Comparison of ENCODE assay signal across 14 cellular contexts in genomic region chr22:33789690-33790253, GRCh38.
DNase-seq lines count a peak whose midpoint lies in the region; ATAC-seq, FAIRE-seq and TF ChIP-seq lines count a peak whose summit lies in the region.
"Had no signal": no experiment of that assay in that cellular context is flagged by ENCODE, and none has a peak within 500 bp of the region (broad histone marks: within the 10 kb centered on the region; RNA-seq: fewer than 3 reads in every experiment).

No MANE protein-coding gene starts in this region.

- 77% methylated on average over 4 of the region's 4 CpGs for WGBS in liver
- WGBS in HepG2 (ENCODE audit: low lambda C conversion rate): 87% methylated on average over 4 of the region's 4 CpGs

- H3K4me3 Mint-ChIP-seq in stimulated activated naive B cell treated with anti-CD40 and anti-IgM and Interleukin-4, amounts not matched to agents 10 μg/mL and 1 μg/mL and 100 μg/mL, for 72 hours: peak overlapping the region in 1 of 2 donors; percentile 11
- H3K4me3 Mint-ChIP-seq: CD4-positive, alpha-beta T cell had no signal

- H3K4me1 Mint-ChIP-seq in stimulated activated naive B cell treated with anti-CD40 and anti-IgM and Interleukin-4, amounts not matched to agents 10 μg/mL and 1 μg/mL and 100 μg/mL, for 72 hours: peaks cover 30 to 43% of the 10 kb centered on the region in 2 donors

- H3K4me3 ChIP-seq in liver (ENCODE audit: low read depth in 1 of 3, low read length in 3 of 3): no peak overlapping the region
- no peak overlapping the region for H3K4me3 ChIP-seq in HepG2 (replicated peaks in 1 of 3; ENCODE audit: insufficient read depth in 1 of 3, low read depth in 2 of 3, low read length in 3 of 3)
- peak overlapping the region; percentile 3; the same call in 1 of the 2 replicates for H3K4me3 ChIP-seq in OCI-LY3 (ENCODE audit: low read length)
- H3K4me3 ChIP-seq: PC-9 had no signal

- DNase-seq in HepG2 (ENCODE audit: low spot score) (no peak), GM18507 (ENCODE audit: extremely low spot score, insufficient read length, low read depth) (no peak), posterior cingulate gyrus (no peak)
- peak; percentile 31 for DNase-seq in stimulated activated naive B cell treated with anti-CD40 and anti-IgM and Interleukin-4, amounts not matched to agents 10 μg/mL and 1 μg/mL and 100 μg/mL, for 72 hours
- no peak for DNase-seq in effector CD4-positive, alpha-beta T cell
- DNase-seq: Calu3; CD4-positive, alpha-beta T cell; NCI-H1092 treated with DMSO at 0.1 percent for 48 hours; NCI-H510A treated with DMSO at 0.1 percent for 48 hours; NCI-H82; PC-9 had no signal

- no peak for FAIRE-seq in HepG2 (lab: Jason Lieb, UNC)
- peak; percentile 72 for FAIRE-seq in GM18507 (lab: Jason Lieb, UNC)
- FAIRE-seq: H1 had no signal

- H3K27ac Mint-ChIP-seq in stimulated activated naive B cell treated with anti-CD40 and anti-IgM and Interleukin-4, amounts not matched to agents 10 μg/mL and 1 μg/mL and 100 μg/mL, for 72 hours: peak overlapping the region; percentile 72
- H3K27ac Mint-ChIP-seq: CD4-positive, alpha-beta T cell had no signal

- in situ Hi-C loops in HepG2 (cut with HindIII; ENCODE audit: extremely low pct_ligation_motif_present, low pct_unique_long_range_greater_than_20kb): no loop called here

- ATAC-seq in HepG2: no peak
- ATAC-seq in stimulated activated naive B cell treated with anti-CD40 and anti-IgM and Interleukin-4, amounts not matched to agents 10 μg/mL and 1 μg/mL and 100 μg/mL, for 72 hours (replicated peaks): peak; percentile 69 to 74

- peaks cover 0 to 3% (median 0%) of the 10 kb centered on the region in 4 donors for H3K4me1 ChIP-seq in liver (ENCODE audit: control insufficient read depth in 4 of 4, insufficient read depth in 4 of 4, low read length in 3 of 4)
- no peaks in the 10 kb centered on the region for H3K4me1 ChIP-seq in HepG2 (ENCODE audit: insufficient read depth, low read length)
- peaks cover 70% of the 10 kb centered on the region for H3K4me1 ChIP-seq in OCI-LY3 (ENCODE audit: low read length)

- H3K9ac ChIP-seq in liver (ENCODE audit: low read depth in 1 of 2, low read length in 2 of 2) (no peak overlapping the region), HepG2 (ENCODE audit: insufficient read depth, low read depth, low read length) (no peak overlapping the region), OCI-LY3 (ENCODE audit: low read length) (peak overlapping the region; percentile 12; the same call in 1 of the 2 replicates)

- CTCF ChIA-PET in HepG2 (lab: Yijun Ruan, JAX; ENCODE audit: low intra/inter-chr PET ratio, low total read pairs): no interaction called here

- TF ChIP-seq EP300 in HepG2 (IDR thresholded peaks at IDR 0.05; ENCODE audit: low read depth in 2 of 2, low read length in 2 of 2) (no peak), HepG2 (CRISPR knock-in tag; IDR thresholded peaks at IDR 0.05; ENCODE audit: borderline replicate concordance) (no peak)

- no peaks in the 10 kb centered on the region for H3K27me3 ChIP-seq in liver (ENCODE audit: control insufficient read depth in 4 of 4, insufficient read depth in 4 of 4, low read length in 3 of 4)
- H3K27me3 ChIP-seq in HepG2 (ENCODE audit: control insufficient read depth in 1 of 2, insufficient read depth in 2 of 2, low read length in 2 of 2): no peaks in the 10 kb centered on the region
- H3K27me3 ChIP-seq in OCI-LY3 (ENCODE audit: low read depth, low read length): no peaks in the 10 kb centered on the region

- H3K36me3 ChIP-seq in liver (ENCODE audit: control insufficient read depth in 4 of 4, insufficient read depth in 3 of 4, low read depth in 1 of 4, low read length in 3 of 4) (no peaks in the 10 kb centered on the region), HepG2 (replicated peaks in 1 of 2; ENCODE audit: control insufficient read depth in 1 of 2, insufficient read depth in 2 of 2, low read length in 2 of 2) (no peaks in the 10 kb centered on the region), OCI-LY3 (replicated peaks; ENCODE audit: low read depth, low read length) (peaks cover 48% of the 10 kb centered on the region)

- no peak for TF ChIP-seq POLR2A in HepG2 (IDR thresholded peaks at IDR 0.05; ENCODE audit: insufficient read depth in 1 of 2, low read depth in 2 of 2, low read length in 2 of 2)

- H3K4me2 ChIP-seq in HepG2 (ENCODE audit: low read depth, low read length) (no peak overlapping the region), OCI-LY3 (ENCODE audit: low read length) (peak overlapping the region; percentile 25; the same call in 1 of the 2 replicates)
- H3K4me2 ChIP-seq: PC-9 had no signal

- H3K27ac ChIP-seq in liver (ENCODE audit: low read depth in 1 of 2, low read length in 2 of 2) (no peak overlapping the region), HepG2 (ENCODE audit: extremely low read length, insufficient read depth, low read length) (no peak overlapping the region), OCI-LY3 (ENCODE audit: low read length) (peak overlapping the region; percentile 78)
- H3K27ac ChIP-seq: PC-9 had no signal

- intact Hi-C loops in HepG2 (cut with micrococcal nuclease; ENCODE audit: unreplicated experiment) (no loop called here), posterior cingulate gyrus (cut with DNase I) (no loop called here)

- TF ChIP-seq RAD21 in liver (IDR thresholded peaks at IDR 0.05) (no peak), HepG2 (CRISPR knock-in tag; IDR thresholded peaks at IDR 0.05) (no peak)

- POLR2A ChIA-PET in HepG2 (lab: Yijun Ruan, JAX): no interaction called here

- no peaks in the 10 kb centered on the region for H4K20me1 ChIP-seq in HepG2 (ENCODE audit: insufficient read depth, low read length)
- no peaks in the 10 kb centered on the region for H4K20me1 ChIP-seq in OCI-LY3 (ENCODE audit: insufficient read depth, low read length)

- H2AFZ ChIP-seq in HepG2 (ENCODE audit: low read length) (no peak overlapping the region), OCI-LY3 (ENCODE audit: low read depth, low read length) (no peak overlapping the region)
- H2AFZ ChIP-seq: PC-9 had no signal

- TF ChIP-seq CTCF in liver (IDR thresholded peaks at IDR 0.05; ENCODE audit: low read depth, low read length, missing input control): no peak
- TF ChIP-seq CTCF in HepG2 (CRISPR knock-in tag; IDR thresholded peaks at IDR 0.05): no peak
- TF ChIP-seq CTCF in OCI-LY3 (IDR thresholded peaks at IDR 0.05; ENCODE audit: low read depth, low read length): no peak

- peaks cover 19% of the 10 kb centered on the region in 2 donors for H3K9me3 Mint-ChIP-seq in stimulated activated naive B cell treated with anti-CD40 and anti-IgM and Interleukin-4, amounts not matched to agents 10 μg/mL and 1 μg/mL and 100 μg/mL, for 72 hours

- H3K9me3 ChIP-seq in liver (ENCODE audit: control insufficient read depth in 4 of 4, low read length in 3 of 4): peaks cover 0 to 6% (median 2%) of the 10 kb centered on the region in 4 donors
- peaks cover 24% of the 10 kb centered on the region for H3K9me3 ChIP-seq in HepG2 (ENCODE audit: low read length)
- peaks cover 46% of the 10 kb centered on the region for H3K9me3 ChIP-seq in OCI-LY3 (ENCODE audit: insufficient read depth, low read length)

- no peaks in the 10 kb centered on the region for H3K27me3 Mint-ChIP-seq in stimulated activated naive B cell treated with anti-CD40 and anti-IgM and Interleukin-4, amounts not matched to agents 10 μg/mL and 1 μg/mL and 100 μg/mL, for 72 hours
- H3K27me3 Mint-ChIP-seq: CD4-positive, alpha-beta T cell had no signal

- H3K79me2 ChIP-seq in HepG2 (ENCODE audit: insufficient read depth, low read length): no peaks in the 10 kb centered on the region
- peaks cover 52% of the 10 kb centered on the region for H3K79me2 ChIP-seq in OCI-LY3 (ENCODE audit: low read length)

- BruUV-seq in HepG2 (replicated peaks; lab: Mats Ljungman, UMichigan): no TSS peak

- peaks cover 23 to 41% of the 10 kb centered on the region in 2 donors for H3K36me3 Mint-ChIP-seq in stimulated activated naive B cell treated with anti-CD40 and anti-IgM and Interleukin-4, amounts not matched to agents 10 μg/mL and 1 μg/mL and 100 μg/mL, for 72 hours

TF ChIP-seq in liver, 16 proteins besides CTCF, POLR2A, EP300 and RAD21:
- TF ChIP-seq HNF4A (conservative IDR thresholded peaks at IDR 0.05) (peak; percentile 59 to 68), TAF1 (conservative IDR thresholded peaks at IDR 0.05) (no peak), MAX (IDR thresholded peaks at IDR 0.05) (no peak), EGR1 (IDR thresholded peaks at IDR 0.05; ENCODE audit: low read depth in 2 of 2) (no peak)

TF ChIP-seq in HepG2, 621 proteins besides CTCF, POLR2A, EP300 and RAD21:
- TF ChIP-seq CBX1 (IDR thresholded peaks at IDR 0.05; ENCODE audit: low read depth) (no peak), JUNB (CRISPR knock-in tag; IDR thresholded peaks at IDR 0.05; ENCODE audit: borderline replicate concordance) (no peak), MTF1 (CRISPR knock-in tag; IDR thresholded peaks at IDR 0.05) (no peak), TFDP2 (CRISPR knock-in tag; IDR thresholded peaks at IDR 0.05) (no peak), FOXA3 (CRISPR knock-in tag; IDR thresholded peaks at IDR 0.05) (no peak), PHF8 (CRISPR knock-in tag; IDR thresholded peaks at IDR 0.05) (no peak), ZNF713 (CRISPR knock-in tag; IDR thresholded peaks at IDR 0.05) (no peak), ZNF549 (CRISPR knock-in tag; IDR thresholded peaks at IDR 0.05) (no peak), SIN3A (IDR thresholded peaks at IDR 0.05; ENCODE audit: borderline replicate concordance, low read depth, low read length) (no peak), MED1 (CRISPR knock-in tag; IDR thresholded peaks at IDR 0.05) (no peak), NFYB (CRISPR knock-in tag; IDR thresholded peaks at IDR 0.05) (no peak), ZNF329 (CRISPR knock-in tag; IDR thresholded peaks at IDR 0.05; ENCODE audit: low read depth) (no peak), GTF2F1 (IDR thresholded peaks at IDR 0.05; ENCODE audit: low read length) (no peak)
